In genomic region chr14:94728950-94729349, GRCh38 we compare ENCODE assay signal across 1 cellular context.
TF ChIP-seq lines count a peak whose summit lies in the region.

No MANE protein-coding gene starts in this region.

TF ChIP-seq in WTC11, 78 proteins besides CTCF, POLR2A, EP300 and RAD21 (continued from another document):
- TF ChIP-seq ZNF425 (CRISPR knock-in tag; conservative IDR thresholded peaks at IDR 0.05) (no peak), OVOL2 (CRISPR knock-in tag; IDR thresholded peaks at IDR 0.05; ENCODE audit: borderline replicate concordance) (no peak)
